Comparison of ENCODE assay signal across 25 cellular contexts in genomic region chr13:40546047-40546446, GRCh38.
"Had no signal": no experiment of that assay in that cellular context is flagged by ENCODE, and none has a peak within 500 bp of the region (broad histone marks: within the 10 kb centered on the region; RNA-seq: fewer than 3 reads in every experiment).

No MANE protein-coding gene starts in this region.

- H3K4me1 Mint-ChIP-seq: nephron progenitor cell had no signal

- H3K9me3 ChIP-seq: body of pancreas, colonic mucosa, gastroesophageal sphincter, lower lobe of right lung, right atrium auricular region, tibial nerve had no signal

- ATAC-seq: activated CD4-positive, CD25-positive, alpha-beta regulatory T cell treated with anti-CD3 and anti-CD28 coated beads, Interleukin-2, amount 50 U/mL, for 24 hours; activated T-cell treated with anti-CD3 and anti-CD28 coated beads, Interleukin-2, amount 50 U/mL, for 4 hours; body of pancreas; gastroesophageal sphincter; lower lobe of right lung had no signal

- H3K36me3 ChIP-seq: cardiac muscle cell, colonic mucosa, gastroesophageal sphincter, lower lobe of right lung, right atrium auricular region, tibial nerve had no signal

- H3K27ac Mint-ChIP-seq: activated CD4-positive, alpha-beta memory T cell treated with anti-CD3 and anti-CD28 coated beads for 36 hours; activated T-helper 2 cell treated with anti-CD3 and anti-CD28 coated beads, Interferon-gamma antibody, Interleukin-2, Interleukin-4, amounts not matched to agents 10 μg/mL and 5 μg/mL and 100 μg/mL, durations not matched to agents 14 hours and 24 hours and 36 hours had no signal

- H3K27me3 ChIP-seq: body of pancreas, cardiac muscle cell, colonic mucosa, gastroesophageal sphincter, right atrium auricular region, tibial nerve had no signal

- H3K9ac ChIP-seq: parathyroid adenoma had no signal

- H3K4me1 ChIP-seq: body of pancreas, colonic mucosa, parathyroid adenoma had no signal

- DNase-seq: activated CD4-positive, alpha-beta memory T cell treated with anti-CD3 and anti-CD28 coated beads for 36 hours; activated CD4-positive, alpha-beta T cell treated with anti-CD3 and anti-CD28 coated beads for 48 hours; activated CD8-positive, alpha-beta memory T cell treated with anti-CD3 and anti-CD28 coated beads, Interleukin-2, amount 50 U/mL, for 4 hours; activated naive CD4-positive, alpha-beta T cell; activated T-cell treated with anti-CD3 and anti-CD28 coated beads, Interleukin-2, amount 50 U/mL, for 4 hours; aorta; body of pancreas; cerebellar nuclear complex; colonic mucosa; effector CD8-positive, alpha-beta T cell; erythroblast; hippocampal formation; lower lobe of right lung; nephron progenitor cell; stimulated activated naive CD4-positive, alpha-beta T cell; T-helper 9 cell had no signal

- H3K79me2 ChIP-seq: parathyroid adenoma had no signal

- H3K36me3 Mint-ChIP-seq: activated CD4-positive, alpha-beta memory T cell treated with anti-CD3 and anti-CD28 coated beads for 36 hours had no signal

- H3K4me3 Mint-ChIP-seq: activated CD4-positive, alpha-beta memory T cell treated with anti-CD3 and anti-CD28 coated beads for 36 hours; activated naive CD8-positive, alpha-beta T cell; activated T-cell treated with anti-CD3 and anti-CD28 coated beads, Interleukin-2, amount 50 U/mL, for 4 hours; nephron progenitor cell had no signal

- H3K27me3 Mint-ChIP-seq: activated CD4-positive, alpha-beta memory T cell treated with anti-CD3 and anti-CD28 coated beads for 36 hours; activated naive CD8-positive, alpha-beta T cell had no signal

- H3K27ac ChIP-seq: body of pancreas, cardiac muscle cell, colonic mucosa, gastroesophageal sphincter, lower lobe of right lung, parathyroid adenoma, right atrium auricular region, VCaP had no signal

- H3K4me3 ChIP-seq: body of pancreas, cardiac muscle cell, colonic mucosa, gastroesophageal sphincter, lower lobe of right lung, right atrium auricular region, tibial nerve had no signal

- H2AFZ ChIP-seq: parathyroid adenoma had no signal

- H3K9me3 Mint-ChIP-seq: activated CD4-positive, alpha-beta memory T cell treated with anti-CD3 and anti-CD28 coated beads for 36 hours; activated T-cell treated with anti-CD3 and anti-CD28 coated beads, Interleukin-2, amount 50 U/mL, for 4 hours; activated T-helper 2 cell treated with anti-CD3 and anti-CD28 coated beads, Interferon-gamma antibody, Interleukin-2, Interleukin-4, amounts not matched to agents 10 μg/mL and 5 μg/mL and 100 μg/mL, durations not matched to agents 14 hours and 24 hours and 36 hours; nephron progenitor cell had no signal
